8 cellular contexts compared by ENCODE assay signal in genomic region chr19:14006085-14006765, GRCh38. TPM values are rescaled to one million over a fixed set of nuclear protein-coding genes. Genes with fewer than 3 reads are reported as not detected.
DNase-seq lines count a peak whose midpoint lies in the region; ATAC-seq and TF ChIP-seq lines count a peak whose summit lies in the region.

Gene RFX1, minus strand, starts transcription at chr19:14006320. Its CDS starts 12,477 bp downstream, at chr19:13993843.

- H3K27me3 ChIP-seq in HAP-1 (ENCODE audit: low read depth) (no peaks in the 10 kb centered on the region), MG63 (no peaks in the 10 kb centered on the region)
- H3K27me3 ChIP-seq in naive thymus-derived CD4-positive, alpha-beta T cell (ENCODE audit: control insufficient read depth in 2 of 2, insufficient read depth in 2 of 2, low read length in 2 of 2), result no peaks in the 10 kb centered on the region

- peak within 1 kb of the TSS; percentile 98 to 100 (median 100) for H3K27ac Mint-ChIP-seq in naive thymus-derived CD4-positive, alpha-beta T cell
- peak within 1 kb of the TSS; percentile 99 for H3K27ac Mint-ChIP-seq in stimulated activated naive B cell treated with anti-CD40 and anti-IgM and Interleukin-4, amounts not matched to agents 10 μg/mL and 1 μg/mL and 100 μg/mL, for 72 hours

- peaks cover 0 to 7% (median 0%) of the 10 kb centered on the region in 11 donors for H3K9me3 Mint-ChIP-seq in naive thymus-derived CD4-positive, alpha-beta T cell
- no peaks in the 10 kb centered on the region for H3K9me3 Mint-ChIP-seq in stimulated activated naive B cell treated with anti-CD40 and anti-IgM and Interleukin-4, amounts not matched to agents 10 μg/mL and 1 μg/mL and 100 μg/mL, for 72 hours

- H3K4me1 ChIP-seq in HAP-1, result peaks cover 7% of the 10 kb centered on the region; the same call in 1 of the 2 replicates
- peaks cover 37 to 42% of the 10 kb centered on the region in 2 donors for H3K4me1 ChIP-seq in naive thymus-derived CD4-positive, alpha-beta T cell (ENCODE audit: control insufficient read depth in 2 of 2, insufficient read depth in 2 of 2, low read length in 2 of 2)

- POLR2A ChIA-PET in naive thymus-derived CD4-positive, alpha-beta T cell (lab: Charles Lee), result interaction anchor here (0.6 to 10.2 kb wide), 26 partner anchors 8 to 432 kb away, joined by 3 to 162 read pairs (median 4); partner anchors contain the start of genes C19orf53, DCAF15, IL27RA and MRI1

- H3K36me3 ChIP-seq in HAP-1 (replicated peaks), result no peaks in the 10 kb centered on the region
- peaks cover 6% of the 10 kb centered on the region for H3K36me3 ChIP-seq in MG63
- no peaks in the 10 kb centered on the region for H3K36me3 ChIP-seq in naive thymus-derived CD4-positive, alpha-beta T cell (ENCODE audit: control insufficient read depth in 2 of 3, insufficient read depth in 3 of 3, low read length in 3 of 3)

- peak within 1 kb of the TSS; percentile 91 to 98 (median 96) for H3K4me3 Mint-ChIP-seq in naive thymus-derived CD4-positive, alpha-beta T cell
- H3K4me3 Mint-ChIP-seq in stimulated activated naive B cell treated with anti-CD40 and anti-IgM and Interleukin-4, amounts not matched to agents 10 μg/mL and 1 μg/mL and 100 μg/mL, for 72 hours, result peak within 1 kb of the TSS; percentile 88 to 89

- peak; percentile 99 for DNase-seq in Daoy (ENCODE audit: low read depth)
- peak; percentile 99 to 100 for DNase-seq in HAP-1 (ENCODE audit: low spot score in 2 of 2)
- DNase-seq in MG63, result peak; percentile 100
- DNase-seq in SHP77 (lab: John Stamatoyannopoulos, UW), result peak; percentile 99
- DNase-seq in activated T-helper 9 cell treated with anti-CD3 and anti-CD28 coated beads, Interleukin-2, amount 50 U/mL, for 16 hours (ENCODE audit: low read depth), result peak; percentile 99
- peak; percentile 100 for DNase-seq in fibroblast of mammary gland (ENCODE audit: low read depth)
- peak; percentile 99 to 100 (median 100) for DNase-seq in naive thymus-derived CD4-positive, alpha-beta T cell
- DNase-seq in stimulated activated naive B cell treated with anti-CD40 and anti-IgM and Interleukin-4, amounts not matched to agents 10 μg/mL and 1 μg/mL and 100 μg/mL, for 72 hours, result peak; percentile 99

- intact Hi-C loops in naive thymus-derived CD4-positive, alpha-beta T cell (cut with micrococcal nuclease), result loop anchor here (1.0 to 5.0 kb wide), 17 partner anchors 20 to 853 kb away; partner anchors contain the start of genes BRME1 (in 2 of the 2), CC2D1A (in 2 of the 2), DCAF15 (in 2 of the 2) and MISP3 (in 2 of the 2)

- no peaks in the 10 kb centered on the region for H3K27me3 Mint-ChIP-seq in naive thymus-derived CD4-positive, alpha-beta T cell
- H3K27me3 Mint-ChIP-seq in stimulated activated naive B cell treated with anti-CD40 and anti-IgM and Interleukin-4, amounts not matched to agents 10 μg/mL and 1 μg/mL and 100 μg/mL, for 72 hours, result no peaks in the 10 kb centered on the region

- no peak for TF ChIP-seq CTCF in fibroblast of mammary gland (conservative IDR thresholded peaks at IDR 0.05; ENCODE audit: control insufficient read depth, insufficient read depth, low read depth, low read length)

- in situ Hi-C loops in HAP-1 (cut with MboI; ENCODE audit: low sequenced_read_pairs), result loop anchor here (25.0 kb wide), 1 partner anchor 844 kb away; the partner anchor contains the start of genes IER2 and STX10

- CTCF ChIA-PET in naive thymus-derived CD4-positive, alpha-beta T cell (lab: Charles Lee), result interaction anchor here (1.3 to 1.7 kb wide), 2 partner anchors 19 to 26 kb away, joined by 4 read pairs; partner anchors contain the start of gene IL27RA

- H3K27ac ChIP-seq in naive thymus-derived CD4-positive, alpha-beta T cell (ENCODE audit: low read depth, low read length), result peak within 1 kb of the TSS; percentile 99

- H3K9me3 ChIP-seq in HAP-1 (no peaks in the 10 kb centered on the region), MG63 (no peaks in the 10 kb centered on the region)
- no peaks in the 10 kb centered on the region for H3K9me3 ChIP-seq in naive thymus-derived CD4-positive, alpha-beta T cell (ENCODE audit: control insufficient read depth in 2 of 3, low read length in 3 of 3)

- H3K4me3 ChIP-seq in HAP-1 (peak within 1 kb of the TSS; percentile 67), MG63 (peak within 1 kb of the TSS; percentile 72), fibroblast of mammary gland (ENCODE audit: control insufficient read depth, low read depth, low read length) (peak within 1 kb of the TSS; percentile 76)
- H3K4me3 ChIP-seq in naive thymus-derived CD4-positive, alpha-beta T cell (ENCODE audit: low read length), result peak within 1 kb of the TSS; percentile 77

- peak; percentile 79 for ATAC-seq in naive thymus-derived CD4-positive, alpha-beta T cell
- peak; percentile 83 to 84 for ATAC-seq in stimulated activated naive B cell treated with anti-CD40 and anti-IgM and Interleukin-4, amounts not matched to agents 10 μg/mL and 1 μg/mL and 100 μg/mL, for 72 hours (replicated peaks)

- peaks cover 26 to 48% (median 39%) of the 10 kb centered on the region in 7 donors for H3K4me1 Mint-ChIP-seq in naive thymus-derived CD4-positive, alpha-beta T cell
- peaks cover 33 to 50% of the 10 kb centered on the region in 2 donors for H3K4me1 Mint-ChIP-seq in stimulated activated naive B cell treated with anti-CD40 and anti-IgM and Interleukin-4, amounts not matched to agents 10 μg/mL and 1 μg/mL and 100 μg/mL, for 72 hours

- no peaks in the 10 kb centered on the region for H3K36me3 Mint-ChIP-seq in naive thymus-derived CD4-positive, alpha-beta T cell
- peaks cover 0 to 3% of the 10 kb centered on the region in 2 donors for H3K36me3 Mint-ChIP-seq in stimulated activated naive B cell treated with anti-CD40 and anti-IgM and Interleukin-4, amounts not matched to agents 10 μg/mL and 1 μg/mL and 100 μg/mL, for 72 hours

RNA-seq across cellular contexts. Expression of gene RFX1, which starts in this region (rescaled TPM):
- 1.3 and 1.4 TPM in 2 replicates for total RNA-seq in Daoy (2014; rRNA removed; shearing (Covaris generic))
- 0.86 and 3.3 TPM in 2 replicates for total RNA-seq in MG63 (2014; rRNA removed; shearing (Covaris generic); ENCODE audit: low replicate concordance)
- total RNA-seq in naive thymus-derived CD4-positive, alpha-beta T cell, result 10 to 100 TPM; 15.7 to 23.5 (median 20.5) TPM
- 1 to 10 TPM; 1.0 TPM for polyA plus RNA-seq in naive thymus-derived CD4-positive, alpha-beta T cell

Comparison
In these comparisons a context has a peak if more than half of its experiments do, and no peak if none do; other contexts are left out.
1. Peak in every context shown above with its lines: DNase-seq, ATAC-seq, H3K4me3 ChIP-seq and H3K27ac ChIP-seq.